ENCODE assay signal across 28 cellular contexts in the genomic region with DNA sequence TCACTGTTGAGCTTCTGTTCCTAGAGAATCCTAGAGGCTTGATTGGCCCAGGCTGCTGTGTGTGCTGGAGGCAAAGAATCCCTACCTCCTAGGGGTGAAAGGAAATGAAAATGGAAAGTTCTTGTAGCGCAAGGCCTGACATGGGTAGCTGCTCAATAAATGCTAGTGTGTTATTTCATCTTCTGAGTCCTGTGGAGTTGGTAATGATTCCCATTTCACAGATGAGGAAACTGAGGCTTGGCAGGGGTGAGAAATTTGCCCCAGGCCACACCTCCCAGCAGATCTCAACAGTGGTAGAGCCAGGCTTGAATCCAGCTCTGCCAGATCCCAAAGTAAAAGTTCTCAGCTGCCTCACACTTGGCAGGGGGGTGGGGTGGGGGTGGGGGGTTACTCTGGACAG. TPM values are rescaled to one million over a fixed set of nuclear protein-coding genes. Genes with fewer than 3 reads are reported as not detected.
"Had no signal": no experiment of that assay in that cellular context is flagged by ENCODE, and none has a peak within 500 bp of the region (broad histone marks: within the 10 kb centered on the region; RNA-seq: fewer than 3 reads in every experiment).

No MANE protein-coding gene starts in this region.

- H3K27me3 Mint-ChIP-seq: naive thymus-derived CD4-positive, alpha-beta T cell; natural killer cell treated with Interleukin-12 subunit alpha and Interleukin-12 subunit beta and Interleukin-15 and Interleukin-18, amount 100 ng/mL, for 72 hours; stimulated activated naive CD8-positive, alpha-beta T cell treated with anti-CD3 and anti-CD28 coated beads, Interleukin-15, Interleukin-2, amounts not matched to agents 100 ng/mL and 50 ng/mL, for 24 hours had no signal

- H3K36me3 ChIP-seq: neutrophil, prostate gland, upper lobe of right lung had no signal

- H2AFZ ChIP-seq: hepatocyte had no signal

- H3K4me1 Mint-ChIP-seq: naive thymus-derived CD4-positive, alpha-beta T cell; stimulated activated effector memory CD8-positive, alpha-beta T cell treated with anti-CD3 and anti-CD28 coated beads, Interleukin-12 subunit alpha, Interleukin-12 subunit beta, amount 100 ng/mL, for 72 hours had no signal

- H3K27me3 ChIP-seq: heart left ventricle, hepatocyte, pancreas, sigmoid colon, spleen, suprapubic skin, tibial artery, upper lobe of right lung had no signal

- H3K9me3 ChIP-seq: heart left ventricle, left ventricle myocardium inferior, mucosa of descending colon, neutrophil, pancreas, prostate gland, sigmoid colon, spleen, suprapubic skin, thoracic aorta, tibial artery, upper lobe of right lung had no signal

- H3K27ac ChIP-seq: heart left ventricle, left ventricle myocardium inferior, neutrophil, pancreas, prostate gland, sigmoid colon, suprapubic skin, thoracic aorta, tibial artery, upper lobe of right lung had no signal

- H3K79me2 ChIP-seq: hepatocyte had no signal

- H3K4me1 ChIP-seq: pancreas, prostate gland, upper lobe of right lung had no signal

- H3K9me3 Mint-ChIP-seq: naive thymus-derived CD4-positive, alpha-beta T cell; natural killer cell treated with Interleukin-12 subunit alpha and Interleukin-12 subunit beta and Interleukin-15 and Interleukin-18, amount 100 ng/mL, for 72 hours; stimulated activated effector memory CD8-positive, alpha-beta T cell treated with anti-CD3 and anti-CD28 coated beads, Interleukin-12 subunit alpha, Interleukin-12 subunit beta, amount 100 ng/mL, for 72 hours; stimulated activated naive CD8-positive, alpha-beta T cell treated with anti-CD3 and anti-CD28 coated beads, Interleukin-15, Interleukin-2, amounts not matched to agents 100 ng/mL and 50 ng/mL, for 24 hours had no signal

- FAIRE-seq: pancreas, small intestine, urothelium cell line had no signal

- H3K4me3 Mint-ChIP-seq: naive thymus-derived CD4-positive, alpha-beta T cell; natural killer cell treated with Interleukin-12 subunit alpha and Interleukin-12 subunit beta and Interleukin-15 and Interleukin-18, amount 100 ng/mL, for 72 hours; stimulated activated effector memory CD8-positive, alpha-beta T cell treated with anti-CD3 and anti-CD28 coated beads, Interleukin-12 subunit alpha, Interleukin-12 subunit beta, amount 100 ng/mL, for 72 hours; stimulated activated naive CD8-positive, alpha-beta T cell treated with anti-CD3 and anti-CD28 coated beads, Interleukin-15, Interleukin-2, amounts not matched to agents 100 ng/mL and 50 ng/mL, for 24 hours had no signal

- ATAC-seq: heart left ventricle; mucosa of descending colon; naive thymus-derived CD4-positive, alpha-beta T cell; natural killer cell treated with Interleukin-12 subunit alpha and Interleukin-12 subunit beta and Interleukin-15 and Interleukin-18, amount 100 ng/mL, for 72 hours; pancreas; right cardiac atrium; stimulated activated effector memory CD8-positive, alpha-beta T cell treated with anti-CD3 and anti-CD28 coated beads, Interleukin-12 subunit alpha, Interleukin-12 subunit beta, amount 100 ng/mL, for 72 hours; upper lobe of right lung had no signal

- DNase-seq: islet precursor cell; midbrain; naive thymus-derived CD4-positive, alpha-beta T cell; occipital lobe; retina; sigmoid colon; small intestine; stimulated activated CD4-positive, alpha-beta T cell treated with anti-CD3 and anti-CD28 coated beads, Interleukin-4, amount 100 ng/mL, for 24 hours; stimulated activated naive CD4-positive, alpha-beta T cell; tibial artery; trophoblast cell had no signal

- H3K4me3 ChIP-seq: heart left ventricle, hepatocyte, left ventricle myocardium inferior, lung, mucosa of descending colon, pancreas, prostate gland, sigmoid colon, spleen, suprapubic skin, thoracic aorta, tibial artery, upper lobe of right lung had no signal

- H3K27ac Mint-ChIP-seq: natural killer cell treated with Interleukin-12 subunit alpha and Interleukin-12 subunit beta and Interleukin-15 and Interleukin-18, amount 100 ng/mL, for 72 hours; stimulated activated effector memory CD8-positive, alpha-beta T cell treated with anti-CD3 and anti-CD28 coated beads, Interleukin-12 subunit alpha, Interleukin-12 subunit beta, amount 100 ng/mL, for 72 hours; stimulated activated naive CD8-positive, alpha-beta T cell treated with anti-CD3 and anti-CD28 coated beads, Interleukin-15, Interleukin-2, amounts not matched to agents 100 ng/mL and 50 ng/mL, for 24 hours had no signal

- H3K36me3 Mint-ChIP-seq: natural killer cell treated with Interleukin-12 subunit alpha and Interleukin-12 subunit beta and Interleukin-15 and Interleukin-18, amount 100 ng/mL, for 72 hours; stimulated activated effector memory CD8-positive, alpha-beta T cell treated with anti-CD3 and anti-CD28 coated beads, Interleukin-12 subunit alpha, Interleukin-12 subunit beta, amount 100 ng/mL, for 72 hours had no signal

- H3K4me2 ChIP-seq: hepatocyte had no signal

RNA-seq across cellular contexts. Expression of a gene that starts 42.7 kb away (rescaled TPM):
- total RNA-seq: natural killer cell treated with Interleukin-12 subunit alpha and Interleukin-12 subunit beta and Interleukin-15 and Interleukin-18, amount 100 ng/mL, for 72 hours had no signal
- polyA plus RNA-seq: naive thymus-derived CD4-positive, alpha-beta T cell had no signal
